Comparison of ENCODE assay signal across 1 cellular context in genomic region chr6:7229376-7230326, GRCh38.
TF ChIP-seq lines count a peak whose summit lies in the region.

No MANE protein-coding gene starts in this region.

TF ChIP-seq in IMR-90, 13 proteins besides CTCF, POLR2A, EP300 and RAD21 (continued from another document):
- TF ChIP-seq, protein P1, sequence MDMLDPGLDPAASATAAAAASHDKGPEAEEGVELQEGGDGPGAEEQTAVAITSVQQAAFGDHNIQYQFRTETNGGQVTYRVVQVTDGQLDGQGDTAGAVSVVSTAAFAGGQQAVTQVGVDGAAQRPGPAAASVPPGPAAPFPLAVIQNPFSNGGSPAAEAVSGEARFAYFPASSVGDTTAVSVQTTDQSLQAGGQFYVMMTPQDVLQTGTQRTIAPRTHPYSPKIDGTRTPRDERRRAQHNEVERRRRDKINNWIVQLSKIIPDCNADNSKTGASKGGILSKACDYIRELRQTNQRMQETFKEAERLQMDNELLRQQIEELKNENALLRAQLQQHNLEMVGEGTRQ (IDR thresholded peaks at IDR 0.05; ENCODE audit: low read depth, low read length), result no peak
- no peak for TF ChIP-seq BHLHE40 (IDR thresholded peaks at IDR 0.05; ENCODE audit: low read depth, low read length)
- TF ChIP-seq RFX5 (IDR thresholded peaks at IDR 0.05; ENCODE audit: low read depth, low read length), result no peak
- TF ChIP-seq NFE2L2 (IDR thresholded peaks at IDR 0.05; ENCODE audit: low read depth, low read length), result no peak
- TF ChIP-seq CEBPB (IDR thresholded peaks at IDR 0.05; ENCODE audit: low read depth, low read length), result no peak
- TF ChIP-seq MXI1 (IDR thresholded peaks at IDR 0.05; ENCODE audit: borderline replicate concordance, low read depth, low read length), result no peak
- no peak for TF ChIP-seq CHD1 (IDR thresholded peaks at IDR 0.05; ENCODE audit: low read depth, low read length)
- no peak for TF ChIP-seq FOS (IDR thresholded peaks at IDR 0.05; ENCODE audit: low read depth, low read length)
